ENCODE assay signal across 9 cellular contexts in genomic region chr12:49091836-49092085, GRCh38. TPM values are rescaled to one million over a fixed set of nuclear protein-coding genes. Genes with fewer than 3 reads are reported as not detected.
DNase-seq lines count a peak whose midpoint lies in the region; ATAC-seq and TF ChIP-seq lines count a peak whose summit lies in the region.
"Had no signal": no experiment of that assay in that cellular context is flagged by ENCODE, and none has a peak within 500 bp of the region (broad histone marks: within the 10 kb centered on the region; RNA-seq: fewer than 3 reads in every experiment).

No MANE protein-coding gene starts in this region.

- no peak for TF ChIP-seq CTCF in cardiac muscle cell (IDR thresholded peaks at IDR 0.05; ENCODE audit: low read depth, low read length)
- TF ChIP-seq CTCF in astrocyte of the cerebellum (IDR thresholded peaks at IDR 0.05; ENCODE audit: low read depth, low read length, missing control alignments) = no peak
- TF ChIP-seq CTCF in lower lobe of right lung (IDR thresholded peaks at IDR 0.05) = no peak
- no peak for TF ChIP-seq CTCF in chondrocyte (IDR thresholded peaks at IDR 0.05)

- H3K36me3 Mint-ChIP-seq in chondrocyte (ENCODE audit: low read depth) = peaks cover 3% of the 10 kb centered on the region

- no peak overlapping the region for H3K4me3 Mint-ChIP-seq in chondrocyte (ENCODE audit: unreplicated experiment)

- in situ Hi-C loops in astrocyte of the cerebellum (cut with HindIII; ENCODE audit: low sequenced_read_pairs) = no loop called here

- intact Hi-C loops in Right ventricle myocardium superior (cut with DNase I) (no loop called here), lower lobe of right lung (cut with DNase I) (no loop called here)

- H3K9me3 Mint-ChIP-seq in chondrocyte (ENCODE audit: low read depth) = no peaks in the 10 kb centered on the region

- 4% methylated on average over 14 of the region's 14 CpGs for WGBS in thymus

- H3K36me3 ChIP-seq in cardiac muscle cell (no peaks in the 10 kb centered on the region), lower lobe of right lung (peaks cover 10% of the 10 kb centered on the region), thymus (ENCODE audit: control insufficient read depth, insufficient read depth) (peaks cover 4% of the 10 kb centered on the region)

- H3K9me3 ChIP-seq in cardiac muscle cell (ENCODE audit: low read depth) (no peaks in the 10 kb centered on the region), lower lobe of right lung (no peaks in the 10 kb centered on the region), thymus (ENCODE audit: control insufficient read depth) (no peaks in the 10 kb centered on the region)

- no peak for ATAC-seq in Right ventricle myocardium superior (ENCODE audit: poor library complexity)
- ATAC-seq in lower lobe of right lung = no peak
- ATAC-seq in HG03039 (IDR thresholded peaks at IDR 0.05; ENCODE audit: unreplicated experiment) = no peak

- H3K27ac Mint-ChIP-seq in chondrocyte (ENCODE audit: unreplicated experiment) = no peak overlapping the region
- H3K27ac Mint-ChIP-seq: CD4-positive, CD25-positive, alpha-beta regulatory T cell had no signal

- H3K4me3 ChIP-seq in cardiac muscle cell (peak overlapping the region; percentile 23), astrocyte of the cerebellum (ENCODE audit: low read depth, low read length) (peak overlapping the region; percentile 28), lower lobe of right lung (peak overlapping the region; percentile 49), thymus (ENCODE audit: low read length) (peak overlapping the region; percentile 31)

- peaks cover 35% of the 10 kb centered on the region for H3K4me1 Mint-ChIP-seq in chondrocyte (ENCODE audit: low read depth)

- H3K27me3 ChIP-seq in cardiac muscle cell = peaks cover 90% of the 10 kb centered on the region
- peaks cover 64% of the 10 kb centered on the region for H3K27me3 ChIP-seq in lower lobe of right lung (ENCODE audit: low read depth)
- peaks cover 64% of the 10 kb centered on the region for H3K27me3 ChIP-seq in thymus (ENCODE audit: control insufficient read depth, insufficient read depth)

- H3K4me1 ChIP-seq in cardiac muscle cell (ENCODE audit: low read depth) (peaks cover 12% of the 10 kb centered on the region), lower lobe of right lung (peaks cover 72% of the 10 kb centered on the region), thymus (ENCODE audit: control insufficient read depth, insufficient read depth, low read length) (peaks cover 16% of the 10 kb centered on the region)

- no peak overlapping the region for H3K27ac ChIP-seq in cardiac muscle cell
- no peak overlapping the region for H3K27ac ChIP-seq in lower lobe of right lung
- no peak overlapping the region for H3K27ac ChIP-seq in thymus (ENCODE audit: low read depth)

- DNase-seq in cardiac muscle cell (ENCODE audit: low read depth in 1 of 2, low spot score in 1 of 2) = no peak
- no peak for DNase-seq in Right ventricle myocardium superior
- DNase-seq in astrocyte of the cerebellum (ENCODE audit: low read depth) = no peak
- DNase-seq in lower lobe of right lung = no peak
- DNase-seq in chondrocyte (ENCODE audit: low spot score) = no peak
- no peak for DNase-seq in hepatic stellate cell (ENCODE audit: low spot score)

- H3K27me3 Mint-ChIP-seq in chondrocyte (ENCODE audit: low read depth) = peaks cover 28% of the 10 kb centered on the region

RNA-seq across cellular contexts. Expression of gene DHH, which starts 2.8 kb away (rescaled TPM):
- total RNA-seq in cardiac muscle cell (0.36 TPM in 1 of 2 replicates, not detected in the other), Right ventricle myocardium superior (0.32 TPM), lower lobe of right lung (1.5 TPM), chondrocyte (0.07 TPM in 1 of 3 replicates, not detected in the others)
- polyA plus RNA-seq in cardiac muscle cell (not detected in 2 replicates), thymus (0.21 TPM)
- polyA plus RNA-seq: CD4-positive, CD25-positive, alpha-beta regulatory T cell had no signal

RNA-seq across cellular contexts. Expression of gene LMBR1L, which starts 18.9 kb away (rescaled TPM):
- total RNA-seq in cardiac muscle cell = 29.8 and 51.3 TPM in 2 replicates
- polyA plus RNA-seq in cardiac muscle cell = 52.9 and 56.1 TPM in 2 replicates
- total RNA-seq in Right ventricle myocardium superior = 30.0 TPM
- 61.7 TPM for total RNA-seq in lower lobe of right lung
- polyA plus RNA-seq in thymus = 112 TPM
- 37.0 to 47.3 TPM (median 46.9 TPM) in 3 replicates for total RNA-seq in chondrocyte

RNA-seq across cellular contexts. Expression of gene RHEBL1, which starts 22.0 kb away (rescaled TPM):
- total RNA-seq in cardiac muscle cell (0.42 and 1.1 TPM in 2 replicates), Right ventricle myocardium superior (0.48 TPM), lower lobe of right lung (1.5 TPM), chondrocyte (0.64 to 0.95 TPM in 2 of 3 replicates, not detected in the other)
- polyA plus RNA-seq in cardiac muscle cell (0.94 and 1.0 TPM in 2 replicates), thymus (1.6 TPM)

RNA-seq across cellular contexts. Expression of gene KMT2D, which starts 31.2 kb away (rescaled TPM):
- total RNA-seq in cardiac muscle cell = 28.8 and 41.3 TPM in 2 replicates
- polyA plus RNA-seq in cardiac muscle cell = 31.0 and 41.3 TPM in 2 replicates
- total RNA-seq in Right ventricle myocardium superior = 38.1 TPM
- total RNA-seq in lower lobe of right lung = 114 TPM
- 37.4 TPM for polyA plus RNA-seq in thymus
- total RNA-seq in chondrocyte = 65.4 to 73.8 TPM (median 70.7 TPM) in 3 replicates

RNA-seq across cellular contexts. Expression of gene TUBA1B, which starts 39.4 kb away (rescaled TPM):
- 1,511 and 2,134 TPM in 2 replicates for total RNA-seq in cardiac muscle cell
- polyA plus RNA-seq in cardiac muscle cell = 1,582 and 2,216 TPM in 2 replicates
- total RNA-seq in Right ventricle myocardium superior = 333 TPM
- 575 TPM for total RNA-seq in lower lobe of right lung
- polyA plus RNA-seq in thymus = 285 TPM
- 544 to 857 TPM (median 551 TPM) in 3 replicates for total RNA-seq in chondrocyte
